ENCODE assay signal across 8 cellular contexts in the genomic region with DNA sequence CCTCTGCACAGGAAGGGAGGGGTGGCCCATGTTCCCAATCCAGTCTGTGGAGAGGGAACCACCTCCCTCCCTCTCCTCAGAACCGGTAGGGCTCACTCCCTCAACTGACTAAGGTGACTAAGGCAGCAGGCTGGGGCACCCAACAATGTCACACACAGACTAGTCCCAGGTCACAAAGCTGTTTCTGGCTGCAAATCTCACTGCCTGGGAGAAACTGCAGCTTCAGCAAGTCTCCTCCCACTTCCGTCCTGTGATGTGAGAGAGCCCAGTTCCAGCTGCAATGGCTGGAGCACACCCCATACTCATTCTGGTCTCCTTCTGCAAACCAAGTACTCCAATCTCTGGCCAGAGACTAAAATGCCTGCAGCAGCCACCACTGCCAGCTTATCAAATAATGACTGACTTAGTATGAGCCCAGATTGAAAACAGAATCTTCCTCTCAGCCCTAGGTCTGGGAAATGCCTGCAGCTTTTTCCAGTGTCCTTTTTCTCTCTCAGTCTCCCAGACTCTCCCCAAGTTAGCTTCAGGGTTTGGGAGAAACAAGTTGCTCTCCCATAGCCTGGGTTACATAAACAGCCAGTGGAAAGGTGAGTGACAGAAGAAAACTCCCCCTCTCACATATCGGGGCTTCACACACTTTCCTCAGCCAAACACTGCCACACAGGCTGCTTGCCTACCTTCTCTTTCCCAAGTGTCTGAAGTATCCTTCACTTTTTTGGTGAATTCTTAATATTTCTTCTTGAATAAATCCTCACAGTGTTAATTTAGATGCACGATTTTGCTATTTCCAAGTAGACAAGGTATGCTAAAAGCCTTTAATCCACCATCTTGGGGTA.
A peak's percentile ranks its signal among the peaks of the same experiment; 100 is the strongest.
DNase-seq lines count a peak whose midpoint lies in the region; ATAC-seq and TF ChIP-seq lines count a peak whose summit lies in the region.

No MANE protein-coding gene starts in this region.

- H3K4me3 Mint-ChIP-seq in CD14-positive monocyte (peak overlapping the region in 1 of 2 donors; percentile 44), nephron (peak overlapping the region in 2 of 3 experiments; percentile 8 to 59)

- intact Hi-C loops in CD14-positive monocyte (cut with micrococcal nuclease): no loop called here

- H3K36me3 Mint-ChIP-seq in CD14-positive monocyte: no peaks in the 10 kb centered on the region
- no peaks in the 10 kb centered on the region for H3K36me3 Mint-ChIP-seq in nephron (ENCODE audit: low read depth)

- ATAC-seq in GM19043 (IDR thresholded peaks at IDR 0.05; ENCODE audit: low read depth, unreplicated experiment): peak; percentile 85
- peak; percentile 72 for ATAC-seq in HG03097 (IDR thresholded peaks at IDR 0.05; ENCODE audit: low FRiP score, unreplicated experiment)
- ATAC-seq in RWPE2 (ENCODE audit: low read depth): peak; percentile 63

- 52 to 67% methylated on average over 3 to 4 of the region's 4 CpGs for WGBS in ectodermal cell, 2 experiments

- H3K27me3 ChIP-seq in RWPE2 (ENCODE audit: insufficient read depth, poor library complexity, severe bottlenecking): no peaks in the 10 kb centered on the region
- H3K27me3 ChIP-seq in ectodermal cell (ENCODE audit: control insufficient read depth, insufficient read depth, low read length, poor library complexity, severe bottlenecking): no peaks in the 10 kb centered on the region

- H3K27me3 Mint-ChIP-seq in CD14-positive monocyte (ENCODE audit: low read depth in 3 of 3) (no peaks in the 10 kb centered on the region), nephron (ENCODE audit: low read depth) (no peaks in the 10 kb centered on the region)

- H3K27ac ChIP-seq in RWPE2 (ENCODE audit: poor library complexity, severe bottlenecking) (no peak overlapping the region), ectodermal cell (ENCODE audit: insufficient read depth, low read depth, low read length, poor library complexity, severe bottlenecking) (peak overlapping the region; percentile 74)

- H3K27ac Mint-ChIP-seq in CD14-positive monocyte (peak overlapping the region in 4 of 7 donors; percentile 5 to 75 (median 34)), nephron (peak overlapping the region; percentile 23 to 61 (median 49))

- peaks cover 33% of the 10 kb centered on the region for H3K4me1 Mint-ChIP-seq in CD14-positive monocyte
- peaks cover 7% of the 10 kb centered on the region for H3K4me1 Mint-ChIP-seq in nephron

- no peaks in the 10 kb centered on the region for H3K9me3 ChIP-seq in RWPE2 (ENCODE audit: severe bottlenecking)
- no peaks in the 10 kb centered on the region for H3K9me3 ChIP-seq in ectodermal cell (ENCODE audit: control insufficient read depth, low read length)

- H3K4me1 ChIP-seq in RWPE2 (ENCODE audit: insufficient read depth, poor library complexity, severe bottlenecking) (no peaks in the 10 kb centered on the region), ectodermal cell (ENCODE audit: control insufficient read depth, insufficient read depth, low read length) (peaks cover 4% of the 10 kb centered on the region)

- no peak overlapping the region for H3K4me3 ChIP-seq in RWPE2 (ENCODE audit: severe bottlenecking)
- H3K4me3 ChIP-seq in ectodermal cell (ENCODE audit: insufficient read depth, low read depth, low read length): no peak overlapping the region

- H3K9me3 Mint-ChIP-seq in CD14-positive monocyte (peaks cover 0 to 5% (median 3%) of the 10 kb centered on the region in 7 donors), nephron (peaks cover 16% of the 10 kb centered on the region)

- TF ChIP-seq CTCF in CD14-positive monocyte (IDR thresholded peaks at IDR 0.05) (no peak), RWPE2 (IDR thresholded peaks at IDR 0.05; ENCODE audit: poor library complexity, severe bottlenecking) (no peak), nephron (IDR thresholded peaks at IDR 0.05; ENCODE audit: unreplicated experiment in 3 of 3) (no peak)

- H3K36me3 ChIP-seq in RWPE2 (ENCODE audit: low read depth): no peaks in the 10 kb centered on the region
- H3K36me3 ChIP-seq in ectodermal cell (ENCODE audit: control insufficient read depth, insufficient read depth, low read length): no peaks in the 10 kb centered on the region

- DNase-seq in CD14-positive monocyte (ENCODE audit: low spot score) (peak; percentile 58), RWPE2 (ENCODE audit: low spot score) (peak; percentile 39), T-helper 9 cell (no peak), SW 1271 (lab: John Stamatoyannopoulos, UW) (no peak)

Comparison
In these comparisons a context has a peak if more than half of its experiments do, and no peak if none do; other contexts are left out.
1. DNase-seq: peak in CD14-positive monocyte (single experiment) and RWPE2 (single experiment); none in T-helper 9 cell (single experiment) and SW 1271 (0 of 2).
2. Peak in every context shown above with its lines, with median percentiles within 50 percentile points of each other: ATAC-seq.